Comparison of ENCODE assay signal across 10 cellular contexts in genomic region chr17:66633322-66633965, GRCh38.
DNase-seq lines count a peak whose midpoint lies in the region; ATAC-seq and TF ChIP-seq lines count a peak whose summit lies in the region.
"Had no signal": no experiment of that assay in that cellular context is flagged by ENCODE, and none has a peak within 500 bp of the region (broad histone marks: within the 10 kb centered on the region; RNA-seq: fewer than 3 reads in every experiment).

No MANE protein-coding gene starts in this region.

- peak; percentile 40 to 43 for DNase-seq in activated CD4-positive, alpha-beta T cell treated with anti-CD3 and anti-CD28 coated beads for 4 hours
- DNase-seq in activated CD4-positive, alpha-beta T cell treated with anti-CD3 and anti-CD28 coated beads for 1 hour = no peak
- DNase-seq in activated T-cell treated with anti-CD3 and anti-CD28 coated beads, Interleukin-2, amount 50 U/mL, for 72 hours = peak; percentile 69 to 79
- DNase-seq in naive thymus-derived CD8-positive, alpha-beta T cell = peak in 5 of 10 donors; percentile 15 to 49 (median 28)
- no peak for DNase-seq in upper lobe of right lung
- no peak for DNase-seq in cerebellar cortex (ENCODE audit: low spot score)
- DNase-seq in NCI-H526 (lab: John Stamatoyannopoulos, UW) = no peak
- no peak for DNase-seq in NCI-H345 (lab: John Stamatoyannopoulos, UW)
- DNase-seq: ACHN had no signal

- H3K4me1 Mint-ChIP-seq in activated T-cell treated with anti-CD3 and anti-CD28 coated beads, Interleukin-2, amount 50 U/mL, for 72 hours (ENCODE audit: low read depth) = peaks cover 69% of the 10 kb centered on the region
- H3K4me1 Mint-ChIP-seq in naive thymus-derived CD8-positive, alpha-beta T cell = peaks cover 22 to 56% (median 44%) of the 10 kb centered on the region in 4 donors

- H3K9me3 ChIP-seq in upper lobe of right lung = no peaks in the 10 kb centered on the region

- ATAC-seq in activated T-cell treated with anti-CD3 and anti-CD28 coated beads, Interleukin-2, amount 50 U/mL, for 72 hours (replicated peaks in 1 of 2) = peak; percentile 98
- ATAC-seq in naive thymus-derived CD8-positive, alpha-beta T cell = peak; percentile 88 to 97
- peak; percentile 40 for ATAC-seq in upper lobe of right lung

- H3K27me3 ChIP-seq in upper lobe of right lung = no peaks in the 10 kb centered on the region

- TF ChIP-seq CTCF in upper lobe of right lung (IDR thresholded peaks at IDR 0.05) = no peak

- no peak overlapping the region for H3K4me3 ChIP-seq in upper lobe of right lung

- POLR2A ChIA-PET in naive thymus-derived CD8-positive, alpha-beta T cell (lab: Charles Lee) = no interaction called here

- no peaks in the 10 kb centered on the region for H3K27me3 Mint-ChIP-seq in activated T-cell treated with anti-CD3 and anti-CD28 coated beads, Interleukin-2, amount 50 U/mL, for 72 hours (ENCODE audit: low read depth)
- H3K27me3 Mint-ChIP-seq in naive thymus-derived CD8-positive, alpha-beta T cell = no peaks in the 10 kb centered on the region

- peak overlapping the region; percentile 78 for H3K27ac Mint-ChIP-seq in activated T-cell treated with anti-CD3 and anti-CD28 coated beads, Interleukin-2, amount 50 U/mL, for 72 hours
- H3K27ac Mint-ChIP-seq in naive thymus-derived CD8-positive, alpha-beta T cell = peak overlapping the region in 7 of 10 donors; percentile 6 to 67 (median 25)

- no peaks in the 10 kb centered on the region for H3K36me3 ChIP-seq in upper lobe of right lung

- peaks cover 3 to 4% of the 10 kb centered on the region in 2 donors for H3K36me3 Mint-ChIP-seq in activated T-cell treated with anti-CD3 and anti-CD28 coated beads, Interleukin-2, amount 50 U/mL, for 72 hours (ENCODE audit: insufficient read depth in 2 of 2)
- peaks cover 0 to 13% (median 0%) of the 10 kb centered on the region in 3 donors for H3K36me3 Mint-ChIP-seq in naive thymus-derived CD8-positive, alpha-beta T cell

- intact Hi-C loops in upper lobe of right lung (cut with DNase I) = no loop called here

- no peaks in the 10 kb centered on the region for H3K4me1 ChIP-seq in upper lobe of right lung

- H3K27ac ChIP-seq in upper lobe of right lung = no peak overlapping the region
- H3K27ac ChIP-seq: epithelial cell of prostate had no signal

- peak overlapping the region; percentile 54 to 77 for H3K4me3 Mint-ChIP-seq in activated T-cell treated with anti-CD3 and anti-CD28 coated beads, Interleukin-2, amount 50 U/mL, for 72 hours
- H3K4me3 Mint-ChIP-seq in naive thymus-derived CD8-positive, alpha-beta T cell = peak overlapping the region in 5 of 10 donors; percentile 5 to 58 (median 23)

- peaks cover 0 to 1% of the 10 kb centered on the region in 2 donors for H3K9me3 Mint-ChIP-seq in activated T-cell treated with anti-CD3 and anti-CD28 coated beads, Interleukin-2, amount 50 U/mL, for 72 hours
- H3K9me3 Mint-ChIP-seq in naive thymus-derived CD8-positive, alpha-beta T cell = no peaks in the 10 kb centered on the region

Comparison
In these comparisons a context has a peak if more than half of its experiments do, and no peak if none do; other contexts are left out.
1. DNase-seq: peak in activated CD4-positive, alpha-beta T cell treated with anti-CD3 and anti-CD28 coated beads for 4 hours (2 of 2) and activated T-cell treated with anti-CD3 and anti-CD28 coated beads, Interleukin-2, amount 50 U/mL, for 72 hours (2 of 2); none in activated CD4-positive, alpha-beta T cell treated with anti-CD3 and anti-CD28 coated beads for 1 hour (single experiment), upper lobe of right lung (single experiment), cerebellar cortex (single experiment), NCI-H526 (0 of 2) and NCI-H345 (single experiment).
2. ATAC-seq: peak in every context shown above with its lines; median percentile 98 in activated T-cell treated with anti-CD3 and anti-CD28 coated beads, Interleukin-2, amount 50 U/mL, for 72 hours; 92 in naive thymus-derived CD8-positive, alpha-beta T cell; 40 in upper lobe of right lung.